In genomic region chr4:118976193-118976560, GRCh38 we compare ENCODE assay signal across 6 cellular contexts.
DNase-seq lines count a peak whose midpoint lies in the region; ATAC-seq and TF ChIP-seq lines count a peak whose summit lies in the region.
"Not testable (repeated sequence)": the region's sequence is repeated elsewhere in the genome, so short reads cannot be mapped to it uniquely, and the experiment has no call there.

No MANE protein-coding gene starts in this region.

- not testable (repeated sequence) for H2AFZ ChIP-seq in GM23338

- not testable (repeated sequence) for H3K27me3 ChIP-seq in GM23338 (ENCODE audit: insufficient read depth); gastroesophageal sphincter; rectal smooth muscle tissue (ENCODE audit: control insufficient read depth, insufficient read depth, low read length); skeletal muscle tissue (ENCODE audit: control insufficient read depth in 3 of 3, insufficient read depth in 3 of 3, low read length in 3 of 3); testis

- not testable (repeated sequence) for H3F3A ChIP-seq in GM23338 (replicated peaks; ENCODE audit: low read depth)

- not testable (repeated sequence) for H3K9me3 Mint-ChIP-seq in GM23338, nephron progenitor cell

- not testable (repeated sequence) for H3K9me2 ChIP-seq in GM23338 (ENCODE audit: insufficient read depth)

- not testable (repeated sequence) for H3K36me3 Mint-ChIP-seq in GM23338 (ENCODE audit: low read depth); nephron progenitor cell (ENCODE audit: low read depth)

- TF ChIP-seq CTCF in GM23338 (conservative IDR thresholded peaks at IDR 0.05; ENCODE audit: low read depth in 2 of 2); gastroesophageal sphincter (IDR thresholded peaks at IDR 0.05); nephron progenitor cell (IDR thresholded peaks at IDR 0.05); testis (IDR thresholded peaks at IDR 0.05): not testable (repeated sequence)

- not testable (repeated sequence) for H3K27me3 Mint-ChIP-seq in GM23338 (ENCODE audit: insufficient read depth, low read depth, poor library complexity); nephron progenitor cell (ENCODE audit: low read depth, poor library complexity)

- H3K4me1 ChIP-seq in GM23338 (ENCODE audit: insufficient read depth): not testable (repeated sequence)
- H3K4me1 ChIP-seq in gastroesophageal sphincter (peaks cover 15 to 96% (median 34%) of the 10 kb centered on the region in 3 donors), rectal smooth muscle tissue (ENCODE audit: control insufficient read depth, insufficient read depth, low read length) (peaks cover 47% of the 10 kb centered on the region), skeletal muscle tissue (ENCODE audit: control insufficient read depth in 3 of 3, insufficient read depth in 3 of 3, low read length in 3 of 3) (peaks cover 33 to 60% (median 34%) of the 10 kb centered on the region in 3 donors), testis (peaks cover 18% of the 10 kb centered on the region)

- intact Hi-C loops in testis (cut with DNase I; ENCODE audit: low total_unique reads): not testable (repeated sequence)

- not testable (repeated sequence) for H3K4me3 ChIP-seq in GM23338; gastroesophageal sphincter; rectal smooth muscle tissue (ENCODE audit: low read length); testis
- H3K4me3 ChIP-seq in skeletal muscle tissue (ENCODE audit: low read length in 3 of 3): peak overlapping the region in 1 of 3 donors; percentile 17

- not testable (repeated sequence) for H3K9ac ChIP-seq in rectal smooth muscle tissue (ENCODE audit: low read length)
- H3K9ac ChIP-seq in skeletal muscle tissue (ENCODE audit: low read depth in 1 of 3, low read length in 3 of 3): peak overlapping the region in 1 of 3 donors; percentile 57

- H3K4me1 Mint-ChIP-seq in GM23338, nephron progenitor cell: not testable (repeated sequence)

- TF ChIP-seq EP300 in gastroesophageal sphincter (IDR thresholded peaks at IDR 0.05): not testable (repeated sequence)

- TF ChIP-seq POLR2A in gastroesophageal sphincter (IDR thresholded peaks at IDR 0.05); testis (IDR thresholded peaks at IDR 0.05): not testable (repeated sequence)

- WGBS in gastroesophageal sphincter (ENCODE audit: low coverage in 1 of 2), 2 donors: 70 to 80% methylated on average over 1 to 6 of the region's 12 CpGs
- WGBS in testis, 2 donors: 85 to 97% methylated on average over 11 to 12 of the region's 12 CpGs

- not testable (repeated sequence) for ATAC-seq in GM23338, gastroesophageal sphincter

- H3K27ac Mint-ChIP-seq in GM23338 (peak overlapping the region; percentile 19; the same call in 1 of the 2 replicates), nephron progenitor cell (peak overlapping the region; percentile 61)

- not testable (repeated sequence) for H4K20me1 ChIP-seq in GM23338 (replicated peaks; ENCODE audit: insufficient read depth)

- not testable (repeated sequence) for H3K36me3 ChIP-seq in GM23338 (ENCODE audit: insufficient read depth); gastroesophageal sphincter; rectal smooth muscle tissue (ENCODE audit: control insufficient read depth, insufficient read depth, low read length); skeletal muscle tissue (ENCODE audit: control insufficient read depth in 3 of 3, insufficient read depth in 3 of 3, low read length in 3 of 3); testis (ENCODE audit: low read depth, missing control alignments)

- not testable (repeated sequence) for H3K4me3 Mint-ChIP-seq in GM23338, nephron progenitor cell

- not testable (repeated sequence) for DNase-seq in GM23338 (ENCODE audit: low spot score); nephron progenitor cell
- DNase-seq in testis: peak; percentile 30

- H3K4me2 ChIP-seq in GM23338: not testable (repeated sequence)

- not testable (repeated sequence) for H3K9me3 ChIP-seq in gastroesophageal sphincter; skeletal muscle tissue (ENCODE audit: control insufficient read depth in 3 of 3, low read length in 3 of 3); testis

- not testable (repeated sequence) for H3K79me2 ChIP-seq in GM23338 (replicated peaks; ENCODE audit: insufficient read depth)

- H3K27ac ChIP-seq in GM23338 (ENCODE audit: low read depth): not testable (repeated sequence)
- peak overlapping the region; percentile 73 to 91 (median 86) for H3K27ac ChIP-seq in gastroesophageal sphincter
- peak overlapping the region; percentile 73 for H3K27ac ChIP-seq in rectal smooth muscle tissue (ENCODE audit: low read depth, low read length)
- peak overlapping the region; percentile 86 for H3K27ac ChIP-seq in skeletal muscle tissue (ENCODE audit: low read depth, low read length)
- peak overlapping the region in 1 of 2 donors; percentile 11 for H3K27ac ChIP-seq in testis
